ENCODE assay signal across 13 cellular contexts in the genomic region with DNA sequence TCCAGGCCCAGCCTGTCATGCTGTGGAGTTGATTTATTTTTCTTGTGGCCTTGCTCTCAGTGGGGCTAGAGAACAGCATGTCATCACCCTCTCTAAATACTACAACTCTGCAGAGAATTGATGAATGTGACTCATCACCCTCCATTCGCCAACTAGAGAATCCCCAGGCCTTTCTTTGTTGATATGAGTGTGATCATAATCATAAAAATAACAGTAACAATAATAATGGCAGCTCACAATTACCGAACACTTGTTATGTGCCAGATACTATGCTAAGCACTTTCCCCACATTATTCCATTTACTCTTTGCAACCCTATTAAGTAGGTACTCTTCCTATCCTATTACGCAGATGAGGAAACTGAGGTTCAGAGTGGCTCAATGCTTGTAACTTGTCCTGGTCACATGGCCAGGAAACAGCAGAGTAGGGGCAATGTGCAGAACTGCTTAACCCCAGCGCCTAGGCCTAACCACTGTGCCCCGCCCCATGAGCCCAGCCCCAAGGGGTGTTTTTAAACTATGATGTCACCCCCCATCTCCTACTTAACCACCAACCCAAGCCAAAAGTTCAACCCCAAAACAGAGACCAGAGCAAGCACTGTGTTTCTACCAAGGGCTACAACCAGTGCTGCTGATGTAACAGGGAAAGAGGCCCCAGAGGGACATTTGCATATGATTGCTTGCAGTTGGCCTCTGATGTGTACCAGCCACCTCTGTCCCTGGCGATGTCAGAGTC.
DNase-seq lines count a peak whose midpoint lies in the region; ATAC-seq, FAIRE-seq and TF ChIP-seq lines count a peak whose summit lies in the region.
"Had no signal": no experiment of that assay in that cellular context is flagged by ENCODE, and none has a peak within 500 bp of the region (broad histone marks: within the 10 kb centered on the region; RNA-seq: fewer than 3 reads in every experiment).

No MANE protein-coding gene starts in this region.

- WGBS in GM12878 (ENCODE audit: insufficient coverage, insufficient replicate concordance, low lambda C conversion rate, missing lambda C conversion rate), result 19% methylated on average over 6 of the region's 6 CpGs

- no peak for TF ChIP-seq RAD21 in GM12878 (IDR thresholded peaks at IDR 0.05; ENCODE audit: insufficient read depth, low read depth, low read length)

- POLR2A ChIA-PET in GM12878 (lab: Charles Lee), result no interaction called here

- intact Hi-C loops in GM12878 (cut with micrococcal nuclease; ENCODE audit: unreplicated experiment), result no loop called here

- RAD21 ChIA-PET in GM12878 (lab: Charles Lee; ENCODE audit: unreplicated experiment), result no interaction called here

- H3K4me3 ChIP-seq in GM12878, result no peak overlapping the region

- no peak overlapping the region for H2AFZ ChIP-seq in GM12878 (ENCODE audit: control insufficient read depth, low read depth, low read length)

- TF ChIP-seq POLR2A in GM12878 (IDR thresholded peaks at IDR 0.05; ENCODE audit: low read depth, low read length), result no peak

- H3K9ac ChIP-seq in GM12878 (ENCODE audit: control insufficient read depth, insufficient read depth, low read length), result no peak overlapping the region

- DNase-seq in AG08396 (ENCODE audit: low spot score) (peak; percentile 60), GM12878 (ENCODE audit: low read depth, low spot score) (no peak), medulla oblongata (ENCODE audit: extremely low spot score) (peak; percentile 38), NCI-H187 treated with DMSO at 0.1 percent for 48 hours (lab: John Stamatoyannopoulos, UW) (no peak), germinal center (ENCODE audit: low spot score) (no peak), GM03348 (ENCODE audit: low spot score) (no peak)
- DNase-seq: effector CD8-positive, alpha-beta T cell; GOT3; naive B cell; NCI-H146 had no signal

- H3K36me3 ChIP-seq in GM12878 (ENCODE audit: control insufficient read depth in 2 of 2, insufficient read depth in 2 of 2, low read length in 1 of 2), result no peaks in the 10 kb centered on the region

- ATAC-seq in HG03469 (IDR thresholded peaks at IDR 0.05; ENCODE audit: unreplicated experiment) (peak; percentile 39), GM12878 (peak; percentile 74), GM21717 (IDR thresholded peaks at IDR 0.05; ENCODE audit: unreplicated experiment) (no peak)

- H3K27me3 ChIP-seq in GM12878 (replicated peaks in 1 of 2; ENCODE audit: control insufficient read depth in 2 of 2, insufficient read depth in 2 of 2, low read length in 1 of 2), result no peaks in the 10 kb centered on the region

- no peak overlapping the region for H3K4me2 ChIP-seq in GM12878 (ENCODE audit: control insufficient read depth, insufficient read depth)

- in situ Hi-C loops in GM12878 (cut with MboI), result no loop called here

- no peaks in the 10 kb centered on the region for H3K79me2 ChIP-seq in GM12878 (ENCODE audit: control insufficient read depth, insufficient read depth, low read length)

- H3K9me3 ChIP-seq in GM12878 (replicated peaks; ENCODE audit: control insufficient read depth, insufficient read depth, low read length), result no peaks in the 10 kb centered on the region

- TF ChIP-seq EP300 in GM12878 (IDR thresholded peaks at IDR 0.05; ENCODE audit: borderline replicate concordance in 1 of 2, control insufficient read depth in 1 of 2, low read depth in 2 of 2, low read length in 2 of 2), result no peak

- H3K4me1 ChIP-seq in GM12878 (ENCODE audit: control insufficient read depth, insufficient read depth, low read length), result no peaks in the 10 kb centered on the region

- BruUV-seq in GM12878 (replicated peaks; lab: Mats Ljungman, UMichigan), result no TSS peak

- TF ChIP-seq CTCF in GM12878 (IDR thresholded peaks at IDR 0.05 in 2 of 3, conservative IDR thresholded peaks at IDR 0.05 in 1 of 3; ENCODE audit: control insufficient read depth in 2 of 3, extremely low read depth in 1 of 3, insufficient read depth in 1 of 3, low read depth in 3 of 3, low read length in 3 of 3), result no peak

- H3K27ac ChIP-seq in GM12878 (ENCODE audit: control insufficient read depth, insufficient read depth), result no peak overlapping the region

- no peak for FAIRE-seq in GM12878 (lab: Jason Lieb, UNC)
- FAIRE-seq: TTC549 had no signal

- H4K20me1 ChIP-seq in GM12878 (ENCODE audit: control insufficient read depth, insufficient read depth), result no peaks in the 10 kb centered on the region

- CTCF ChIA-PET in GM12878 (lab: Yijun Ruan, JAX), result interaction anchor here (0.5 kb wide), 1 partner anchor 986 kb away, joined by 4 read pairs; no protein-coding TSS in a partner anchor

- SMC1A ChIA-PET in GM12878 (lab: Charles Lee; ENCODE audit: uncharacterized antibody, unreplicated experiment), result no interaction called here

TF ChIP-seq in GM12878, 131 proteins besides CTCF, POLR2A, EP300 and RAD21:
- TF ChIP-seq RCOR1 (conservative IDR thresholded peaks at IDR 0.05; ENCODE audit: low read depth, low read length) (no peak), ATF7 (IDR thresholded peaks at IDR 0.05; ENCODE audit: low read depth) (peak; percentile 50; the same call in 1 of the 2 replicates), NKRF (conservative IDR thresholded peaks at IDR 0.05) (no peak)

Comparison
In these comparisons a context has a peak if more than half of its experiments do, and no peak if none do; other contexts are left out.
1. DNase-seq: peak in AG08396 (single experiment) and medulla oblongata (single experiment); none in GM12878 (single experiment), NCI-H187 treated with DMSO at 0.1 percent for 48 hours (single experiment), germinal center (single experiment) and GM03348 (single experiment).